Comparison of ENCODE assay signal across 9 cellular contexts in the genomic region with DNA sequence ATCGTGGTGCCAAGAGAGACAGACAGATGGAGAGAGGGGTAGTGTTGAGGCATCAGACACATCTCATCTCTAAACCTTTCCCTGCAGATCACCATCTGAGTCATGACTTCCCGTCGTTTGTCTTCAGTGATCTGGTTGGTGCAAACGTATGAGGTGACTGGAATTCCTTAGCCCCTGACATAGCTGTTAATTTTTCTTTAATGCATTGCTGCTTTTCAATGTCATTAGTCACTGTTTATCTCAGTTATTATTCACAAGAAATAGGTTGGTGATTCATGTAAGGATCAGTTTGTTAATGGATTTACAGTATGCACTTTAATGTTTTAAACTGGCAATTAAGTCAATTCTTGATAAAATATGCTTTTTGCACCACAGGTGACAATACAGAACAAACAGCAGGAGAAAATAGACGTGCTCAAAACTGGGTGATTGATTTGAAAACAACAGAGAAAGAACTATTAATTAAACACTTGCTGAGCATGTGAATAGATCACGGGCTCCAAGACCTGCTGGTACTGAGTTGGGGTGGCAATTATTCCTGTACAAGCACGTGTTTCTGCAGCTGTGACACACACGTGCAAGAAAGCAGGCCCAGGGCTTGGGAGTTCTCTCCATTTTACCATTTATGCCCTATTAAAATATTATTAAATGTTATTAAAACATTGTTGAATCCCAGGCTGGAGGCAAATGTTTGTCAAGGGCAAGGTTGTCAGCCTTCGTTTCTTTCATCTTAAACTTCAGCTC. TPM values are rescaled to one million over a fixed set of nuclear protein-coding genes. Genes with fewer than 3 reads are reported as not detected.
DNase-seq lines count a peak whose midpoint lies in the region; TF ChIP-seq lines count a peak whose summit lies in the region.
"Had no signal": no experiment of that assay in that cellular context is flagged by ENCODE, and none has a peak within 500 bp of the region (broad histone marks: within the 10 kb centered on the region; RNA-seq: fewer than 3 reads in every experiment).

No MANE protein-coding gene starts in this region.

- no peak overlapping the region for H3K4me3 ChIP-seq in WERI-Rb-1 (ENCODE audit: low read depth, low read length)

- DNase-seq in stimulated activated CD4-positive, alpha-beta T cell treated with anti-CD3 and anti-CD28 coated beads, Interleukin-1b, Interleukin-23, amount 100 ng/mL, for 48 hours, result peak; percentile 12
- DNase-seq in stimulated activated CD4-positive, alpha-beta T cell treated with anti-CD3 and anti-CD28 coated beads, Interleukin-15, amount 100 ng/mL, for 24 hours, result no peak
- DNase-seq in NOMO-1 (lab: John Stamatoyannopoulos, UW; ENCODE audit: unreplicated experiment in 2 of 2) (peak; percentile 53 to 68), endothelial cell (ENCODE audit: low spot score) (no peak), germinal center (ENCODE audit: low spot score) (no peak), mesenteric fat pad (ENCODE audit: low spot score) (no peak), SK-N-DZ (ENCODE audit: low spot score) (no peak), WERI-Rb-1 (no peak)
- DNase-seq: GDM1 had no signal

- peaks cover 27% of the 10 kb centered on the region for H3K4me1 Mint-ChIP-seq in endothelial cell (ENCODE audit: unreplicated experiment)

- no peaks in the 10 kb centered on the region for H3K27me3 ChIP-seq in WERI-Rb-1 (ENCODE audit: insufficient read depth, low read depth, severe bottlenecking)

- no peaks in the 10 kb centered on the region for H3K9me3 Mint-ChIP-seq in endothelial cell (ENCODE audit: unreplicated experiment)

- H3K36me3 ChIP-seq in WERI-Rb-1, result no peaks in the 10 kb centered on the region

- H3K27ac Mint-ChIP-seq in endothelial cell (ENCODE audit: unreplicated experiment), result peak overlapping the region; percentile 70

- no peak for TF ChIP-seq CTCF in endothelial cell (IDR thresholded peaks at IDR 0.05; ENCODE audit: unreplicated experiment)
- no peak for TF ChIP-seq CTCF in WERI-Rb-1 (IDR thresholded peaks at IDR 0.05; ENCODE audit: low read depth, low read length)

- no peak overlapping the region for H3K27ac ChIP-seq in WERI-Rb-1

- H3K27me3 Mint-ChIP-seq in endothelial cell (ENCODE audit: unreplicated experiment), result peaks cover 9% of the 10 kb centered on the region

- no peaks in the 10 kb centered on the region for H3K9me3 ChIP-seq in WERI-Rb-1 (ENCODE audit: severe bottlenecking)

- H3K36me3 Mint-ChIP-seq in endothelial cell (ENCODE audit: low read depth, unreplicated experiment), result no peaks in the 10 kb centered on the region

- H3K4me3 Mint-ChIP-seq in endothelial cell (ENCODE audit: unreplicated experiment), result no peak overlapping the region

RNA-seq across cellular contexts. Expression of a gene that starts 1.4 kb away (rescaled TPM):
- total RNA-seq in endothelial cell (ENCODE audit: unreplicated experiment) (6.7 TPM), mesenteric fat pad (7.2 TPM)
- polyA plus RNA-seq in SK-N-DZ (2014; cell fraction: cytosol; rRNA removed), result not detected in 2 replicates
- polyA plus RNA-seq in SK-N-DZ (2014; cell fraction: nucleus; rRNA removed), result not detected in 2 replicates

Comparison
In these comparisons a context has a peak if more than half of its experiments do, and no peak if none do; other contexts are left out.
1. DNase-seq: peak in stimulated activated CD4-positive, alpha-beta T cell treated with anti-CD3 and anti-CD28 coated beads, Interleukin-1b, Interleukin-23, amount 100 ng/mL, for 48 hours (single experiment) and NOMO-1 (2 of 2); none in stimulated activated CD4-positive, alpha-beta T cell treated with anti-CD3 and anti-CD28 coated beads, Interleukin-15, amount 100 ng/mL, for 24 hours (single experiment), endothelial cell (single experiment), germinal center (single experiment), mesenteric fat pad (single experiment), SK-N-DZ (single experiment) and WERI-Rb-1 (single experiment).